ENCODE assay signal across 8 cellular contexts in the genomic region with DNA sequence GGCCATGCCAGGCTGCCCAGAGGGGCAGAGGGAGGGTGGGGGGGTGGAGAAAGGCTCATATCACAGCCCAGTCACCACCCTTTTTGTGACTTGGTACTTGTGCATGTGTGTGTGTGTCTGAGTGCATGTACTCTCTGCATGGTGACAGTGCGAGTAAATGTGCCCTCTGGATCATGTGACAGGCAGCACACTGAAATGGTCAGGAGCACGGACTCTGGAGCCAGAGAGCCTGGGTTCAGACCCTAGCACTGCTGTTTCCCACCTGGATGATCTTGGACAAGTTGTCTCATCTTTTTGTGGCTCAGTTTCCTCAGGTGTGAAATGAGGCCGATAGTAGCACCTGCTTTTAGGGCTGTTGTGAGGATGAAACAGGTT. TPM values are rescaled to one million over a fixed set of nuclear protein-coding genes. Genes with fewer than 3 reads are reported as not detected.
DNase-seq lines count a peak whose midpoint lies in the region; ATAC-seq and TF ChIP-seq lines count a peak whose summit lies in the region.

No MANE protein-coding gene starts in this region.

- H2BK120ac ChIP-seq in IMR-90 (ENCODE audit: low read depth, low read length) = peak overlapping the region; percentile 77

- peak overlapping the region; percentile 100 for H2AK5ac ChIP-seq in IMR-90 (ENCODE audit: low read depth, low read length)

- intact Hi-C loops in IMR-90 (cut with micrococcal nuclease) = no loop called here

- in situ Hi-C loops in IMR-90 (cut with MboI; ENCODE audit: low sequenced_read_pairs) = no loop called here

- H4K5ac ChIP-seq in IMR-90 (ENCODE audit: low read depth, low read length) = peak overlapping the region; percentile 95

- H4K8ac ChIP-seq in IMR-90 (ENCODE audit: low read depth in 2 of 2, low read length in 2 of 2) = peak overlapping the region; percentile 58 to 98; a peak in 2 of 4 replicates

- peak overlapping the region; percentile 95 for H3K4me2 ChIP-seq in IMR-90 (ENCODE audit: low read depth, low read length)

- no peaks in the 10 kb centered on the region for H3K27me3 Mint-ChIP-seq in chondrocyte (ENCODE audit: low read depth)
- H3K27me3 Mint-ChIP-seq in naive B cell = no peaks in the 10 kb centered on the region
- H3K27me3 Mint-ChIP-seq in T-helper 17 cell = no peaks in the 10 kb centered on the region

- dilution Hi-C loops in IMR-90 (cut with HindIII; ENCODE audit: low sequenced_read_pairs, unreplicated experiment) = no loop called here

- peak overlapping the region; percentile 90 for H2BK5ac ChIP-seq in IMR-90 (ENCODE audit: low read depth, low read length, poor library complexity, severe bottlenecking)

- H3K9me3 ChIP-seq in IMR-90 (ENCODE audit: control insufficient read depth, insufficient read depth, low read length) (no peaks in the 10 kb centered on the region), T-helper 17 cell (ENCODE audit: control insufficient read depth, low read length, poor library complexity, severe bottlenecking) (no peaks in the 10 kb centered on the region)

- BruUV-seq in IMR-90 (replicated peaks; lab: Mats Ljungman, UMichigan) = no TSS peak

- WGBS in IMR-90 (ENCODE audit: extremely low coverage in 2 of 2, insufficient read length in 1 of 2), 2 experiments = 73% methylated on average over 2 of the region's 3 CpGs; no CpG with 5 or more reads in 1 of the 2 experiments

- H3K4me1 Mint-ChIP-seq in chondrocyte (ENCODE audit: low read depth) (peaks cover 34% of the 10 kb centered on the region), naive B cell (peaks cover 22 to 28% (median 23%) of the 10 kb centered on the region in 3 donors), T-helper 17 cell (peaks cover 42% of the 10 kb centered on the region)

- no peaks in the 10 kb centered on the region for H3K9me3 Mint-ChIP-seq in chondrocyte (ENCODE audit: low read depth)
- no peaks in the 10 kb centered on the region for H3K9me3 Mint-ChIP-seq in naive B cell

- H3K4me3 ChIP-seq in ACC112 (ENCODE audit: low read depth, low read length) (peak overlapping the region; percentile 92), IMR-90 (ENCODE audit: insufficient read depth, low read depth, low read length) (no peak overlapping the region)

- no peak for TF ChIP-seq RAD21 in IMR-90 (IDR thresholded peaks at IDR 0.05; ENCODE audit: low read length)

- H3K14ac ChIP-seq in IMR-90 (replicated peaks; ENCODE audit: low read depth, low read length) = peak overlapping the region; percentile 97

- H4K91ac ChIP-seq in IMR-90 (ENCODE audit: insufficient read depth, low read depth, low read length) = peak overlapping the region; percentile 96

- peaks cover 19% of the 10 kb centered on the region; the same call in 1 of the 2 replicates for H4K20me1 ChIP-seq in IMR-90 (ENCODE audit: insufficient read depth, low read length)

- H3K18ac ChIP-seq in IMR-90 (ENCODE audit: low read depth, low read length) = peak overlapping the region; percentile 76

- H3K56ac ChIP-seq in IMR-90 (ENCODE audit: extremely low read depth, insufficient read depth, low read length) = no peak overlapping the region

- CTCF ChIA-PET in IMR-90 (lab: Yijun Ruan, JAX) = interaction anchor here (1.2 to 2.7 kb wide), 3 partner anchors 8 to 25 kb away, joined by 3 to 12 read pairs (median 3); no protein-coding TSS in a partner anchor

- H3K4me3 Mint-ChIP-seq in chondrocyte (ENCODE audit: unreplicated experiment) (peak overlapping the region; percentile 44), naive B cell (peak overlapping the region in 5 of 8 donors; percentile 49 to 95 (median 66)), T-helper 17 cell (no peak overlapping the region)

- H3K4ac ChIP-seq in IMR-90 (ENCODE audit: low read depth, low read length) = peak overlapping the region; percentile 99

- TF ChIP-seq POLR2A in IMR-90 (IDR thresholded peaks at IDR 0.05; ENCODE audit: low read depth, low read length) = no peak

- peaks cover 9% of the 10 kb centered on the region for H3K9me1 ChIP-seq in IMR-90 (ENCODE audit: insufficient read depth, low read length)

- no peak for ATAC-seq in IMR-90 (ENCODE audit: low read depth)
- ATAC-seq in naive B cell (ENCODE audit: low read depth in 2 of 2) = no peak
- no peak for ATAC-seq in T-helper 17 cell
- ATAC-seq in HG02610 (IDR thresholded peaks at IDR 0.05; ENCODE audit: unreplicated experiment) = no peak

- H3K27ac ChIP-seq in ACC112 (ENCODE audit: low read depth, low read length) (peak overlapping the region; percentile 98), IMR-90 (ENCODE audit: insufficient read depth, low read length) (peak overlapping the region; percentile 88)

- POLR2A ChIA-PET in IMR-90 (lab: Charles Lee; ENCODE audit: unreplicated experiment) = no interaction called here

- H3K79me1 ChIP-seq in IMR-90 (ENCODE audit: low read depth in 1 of 2, low read length in 2 of 2) = peaks cover 28 to 56% of the 10 kb centered on the region in 2 experiments

- H3K27ac Mint-ChIP-seq in chondrocyte (ENCODE audit: unreplicated experiment) (peak overlapping the region; percentile 79), naive B cell (peak overlapping the region in 4 of 6 donors; percentile 36 to 97 (median 82)), T-helper 17 cell (no peak overlapping the region)

- no peak for TF ChIP-seq CTCF in IMR-90 (conservative IDR thresholded peaks at IDR 0.05; ENCODE audit: low read depth, low read length)
- TF ChIP-seq CTCF in chondrocyte (IDR thresholded peaks at IDR 0.05) = no peak

- H3K4me1 ChIP-seq in ACC112 (ENCODE audit: control insufficient read depth, insufficient read depth, low read length, unreplicated experiment) = peaks cover 8% of the 10 kb centered on the region
- peaks cover 11% of the 10 kb centered on the region for H3K4me1 ChIP-seq in IMR-90 (ENCODE audit: control insufficient read depth, insufficient read depth, low read length)

- peak overlapping the region; percentile 93 for H3K9ac ChIP-seq in IMR-90 (ENCODE audit: low read depth, low read length)

- H2AFZ ChIP-seq in ACC112 (ENCODE audit: low read length, unreplicated experiment) (no peak overlapping the region), IMR-90 (replicated peaks; ENCODE audit: low read length, poor library complexity) (peak overlapping the region; percentile 88)

- no peak for DNase-seq in IMR-90
- no peak for DNase-seq in chondrocyte (ENCODE audit: low spot score)
- DNase-seq in naive B cell = no peak
- no peak for DNase-seq in T-helper 17 cell
- no peak for DNase-seq in NCI-H1930 (lab: John Stamatoyannopoulos, UW)
- DNase-seq in DMS153 (lab: John Stamatoyannopoulos, UW) = no peak

- H3K36me3 ChIP-seq in ACC112 (ENCODE audit: insufficient read depth, low read length) (no peaks in the 10 kb centered on the region), IMR-90 (ENCODE audit: control insufficient read depth, insufficient read depth, low read length) (peaks cover 26% of the 10 kb centered on the region)

- peak overlapping the region; percentile 84 for H2BK20ac ChIP-seq in IMR-90 (ENCODE audit: low read depth, low read length)

- peaks cover 36% of the 10 kb centered on the region for H3K79me2 ChIP-seq in ACC112 (ENCODE audit: control insufficient read depth, insufficient read depth, low read length, unreplicated experiment)

- no peak overlapping the region; the same call in 2 of the 3 replicates for H2BK15ac ChIP-seq in IMR-90 (ENCODE audit: low read depth, low read length)

- H3K36me3 Mint-ChIP-seq in chondrocyte (ENCODE audit: low read depth) (peaks cover 13% of the 10 kb centered on the region), naive B cell (no peaks in the 10 kb centered on the region), T-helper 17 cell (ENCODE audit: low read depth) (peaks cover 4% of the 10 kb centered on the region)

- no peaks in the 10 kb centered on the region for H3K27me3 ChIP-seq in ACC112 (ENCODE audit: insufficient read depth, low read length)
- H3K27me3 ChIP-seq in IMR-90 (ENCODE audit: control insufficient read depth, insufficient read depth, low read length) = no peaks in the 10 kb centered on the region

- peak overlapping the region; percentile 91 for H3K23ac ChIP-seq in IMR-90 (ENCODE audit: low read depth, low read length)

- peak overlapping the region; percentile 99 for H2AK9ac ChIP-seq in IMR-90 (replicated peaks; ENCODE audit: low read depth, low read length, poor library complexity)

RNA-seq across cellular contexts. Expression of a gene that starts 2.0 kb away (rescaled TPM):
- total RNA-seq in IMR-90 (2012; rRNA removed) = 1.8 and 2.5 TPM in 2 replicates
- polyA plus RNA-seq in IMR-90 (2012; rRNA removed) = 23.2 and 27.3 TPM in 2 replicates
- polyA plus RNA-seq in IMR-90 (2012; cell fraction: cytosol; rRNA removed) = 20.0 and 22.5 TPM in 2 replicates
- 50.1 and 139 TPM in 2 replicates for polyA plus RNA-seq in IMR-90 (2012; cell fraction: nucleus; rRNA removed; ENCODE audit: low replicate concordance)
- 83.6 to 101 TPM (median 86.3 TPM) in 3 replicates for total RNA-seq in chondrocyte
- 1 to 10 TPM in 5 of 6 donors, under 1 TPM in 1; 0.05 to 5.3 (median 2.1) TPM for polyA plus RNA-seq in naive B cell (ENCODE audit: low read depth in 6 of 6)
- 100 to 1,000 TPM; 112 to 125 TPM for total RNA-seq in T-helper 17 cell

RNA-seq across cellular contexts. Expression of a gene that starts 16.1 kb away (rescaled TPM):
- 5.2 and 6.1 TPM in 2 replicates for total RNA-seq in IMR-90 (2012; rRNA removed)
- polyA plus RNA-seq in IMR-90 (2012; rRNA removed) = 32.4 and 50.9 TPM in 2 replicates
- polyA plus RNA-seq in IMR-90 (2012; cell fraction: cytosol; rRNA removed) = 21.0 and 43.3 TPM in 2 replicates
- 185 and 200 TPM in 2 replicates for polyA plus RNA-seq in IMR-90 (2012; cell fraction: nucleus; rRNA removed; ENCODE audit: low replicate concordance)
- 64.5 to 74.6 TPM (median 71.7 TPM) in 3 replicates for total RNA-seq in chondrocyte
- polyA plus RNA-seq in naive B cell (ENCODE audit: low read depth in 6 of 6) = 1 to 10 TPM in 5 of 6 donors, under 1 TPM in 1; 0.68 to 8.2 (median 3.8) TPM
- total RNA-seq in T-helper 17 cell = 10 to 100 TPM; 75.8 to 82.1 TPM

RNA-seq across cellular contexts. Expression of a gene that starts 28.6 kb away (rescaled TPM):
- total RNA-seq in IMR-90 (2012; rRNA removed) (6.9 and 8.1 TPM in 2 replicates), chondrocyte (38.9 to 43.6 TPM (median 42.0 TPM) in 3 replicates), T-helper 17 cell (10 to 100 TPM; 27.7 to 28.1 TPM)
- polyA plus RNA-seq in IMR-90 (2012; rRNA removed) (41.4 and 43.3 TPM in 2 replicates), naive B cell (ENCODE audit: low read depth in 6 of 6) (10 to 100 TPM; 11.7 to 30.9 (median 18.3) TPM)
- 24.3 and 37.8 TPM in 2 replicates for polyA plus RNA-seq in IMR-90 (2012; cell fraction: cytosol; rRNA removed)
- polyA plus RNA-seq in IMR-90 (2012; cell fraction: nucleus; rRNA removed; ENCODE audit: low replicate concordance) = 37.0 and 39.0 TPM in 2 replicates

RNA-seq across cellular contexts. Expression of a gene that starts 30.9 kb away (rescaled TPM):
- 0.28 and 0.36 TPM in 2 replicates for total RNA-seq in IMR-90 (2012; rRNA removed)
- 1.6 and 1.8 TPM in 2 replicates for polyA plus RNA-seq in IMR-90 (2012; rRNA removed)
- polyA plus RNA-seq in IMR-90 (2012; cell fraction: cytosol; rRNA removed) = 0.79 and 1.7 TPM in 2 replicates
- polyA plus RNA-seq in IMR-90 (2012; cell fraction: nucleus; rRNA removed; ENCODE audit: low replicate concordance) = 0.60 and 1.5 TPM in 2 replicates
- total RNA-seq in chondrocyte = 0.24 to 1.7 TPM (median 0.82 TPM) in 3 replicates
- polyA plus RNA-seq in naive B cell (ENCODE audit: low read depth in 6 of 6) = under 1 TPM in 3 of 6 donors, not detected in 3; 0.25 to 0.51 (median 0.34) TPM
- under 1 TPM in 1 of 2 donors, not detected in 1; 0.50 TPM for total RNA-seq in T-helper 17 cell

RNA-seq across cellular contexts. Expression of a gene that starts 31.4 kb away (rescaled TPM):
- 71.2 and 76.4 TPM in 2 replicates for total RNA-seq in IMR-90 (2012; rRNA removed)
- polyA plus RNA-seq in IMR-90 (2012; rRNA removed) = 64.3 and 69.7 TPM in 2 replicates
- polyA plus RNA-seq in IMR-90 (2012; cell fraction: cytosol; rRNA removed) = 92.1 and 108 TPM in 2 replicates
- 40.0 and 79.4 TPM in 2 replicates for polyA plus RNA-seq in IMR-90 (2012; cell fraction: nucleus; rRNA removed; ENCODE audit: low replicate concordance)
- 15.2 to 32.9 TPM (median 31.1 TPM) in 3 replicates for total RNA-seq in chondrocyte
- polyA plus RNA-seq in naive B cell (ENCODE audit: low read depth in 6 of 6) = 10 to 100 TPM; 12.3 to 25.9 (median 24.4) TPM
- total RNA-seq in T-helper 17 cell = 10 to 100 TPM; 16.0 to 17.7 TPM

Comparison
In these comparisons a context has a peak if more than half of its experiments do, and no peak if none do; other contexts are left out.
1. RNA of a gene that starts 2.0 kb away (total RNA-seq): 112 to 125 TPM in T-helper 17 cell and 83.6 to 101 TPM in chondrocyte; 1.8 to 2.5 TPM in IMR-90; every median in the first group is over 10 times any median in the second.